ENCODE assay signal across 18 cellular contexts in the genomic region with DNA sequence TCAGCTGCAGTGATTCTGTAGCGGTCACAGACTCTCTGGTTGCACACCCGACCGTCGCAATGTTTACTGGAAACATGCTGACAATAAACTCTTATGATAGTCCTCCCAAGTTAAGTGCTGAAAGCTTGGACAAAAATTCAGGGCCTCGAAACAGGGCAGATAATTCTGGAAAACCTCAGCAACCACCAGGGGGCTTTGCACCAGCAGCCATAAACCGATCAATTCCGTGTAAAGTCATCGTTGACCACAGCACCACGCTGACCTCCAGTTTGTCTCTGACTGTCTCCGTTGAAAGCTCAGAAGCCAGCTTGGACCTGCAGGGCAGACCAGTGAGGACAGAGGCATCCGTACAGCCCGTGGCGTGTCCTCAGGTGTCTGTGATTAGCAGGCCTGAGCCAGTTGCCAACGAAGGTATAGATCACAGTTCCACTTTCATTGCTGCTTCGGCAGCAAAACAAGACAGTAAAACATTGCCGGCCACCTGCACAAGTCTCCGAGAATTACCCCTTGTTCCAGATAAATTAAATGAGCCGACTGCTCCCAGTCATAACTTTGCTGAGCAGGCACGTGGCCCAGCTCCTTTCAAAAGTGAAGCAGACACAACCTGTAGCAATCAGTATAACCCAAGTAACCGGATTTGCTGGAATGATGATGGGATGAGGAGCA.
DNase-seq lines count a peak whose midpoint lies in the region; ATAC-seq and TF ChIP-seq lines count a peak whose summit lies in the region.
"Had no signal": no experiment of that assay in that cellular context is flagged by ENCODE, and none has a peak within 500 bp of the region (broad histone marks: within the 10 kb centered on the region; RNA-seq: fewer than 3 reads in every experiment).

No MANE protein-coding gene starts in this region.

- H3K36me3 ChIP-seq in KMS-11 (ENCODE audit: insufficient read depth) (no peaks in the 10 kb centered on the region), mesendoderm (ENCODE audit: control insufficient read depth, insufficient read depth, low read length) (no peaks in the 10 kb centered on the region), lower lobe of right lung (no peaks in the 10 kb centered on the region)
- H3K36me3 ChIP-seq: breast epithelium, left lung had no signal

- H3K4me3 Mint-ChIP-seq in WTC11 (no peak overlapping the region), Calu3 (ENCODE audit: low read depth, unreplicated experiment) (no peak overlapping the region)
- H3K4me3 Mint-ChIP-seq: activated CD4-positive, alpha-beta T cell treated with anti-CD3 and anti-CD28 coated beads for 36 hours; activated naive CD4-positive, alpha-beta T cell treated with anti-CD3 and anti-CD28 coated beads, Interleukin-2, amount 10 ng/mL, durations not matched to agents 7 days and 5 days; stimulated activated naive CD8-positive, alpha-beta T cell treated with anti-CD3 and anti-CD28 coated beads, Interleukin-15, Interleukin-2, amounts not matched to agents 100 ng/mL and 50 ng/mL, for 24 hours; T-helper 2 cell treated with Interferon-gamma antibody and Interleukin-4, amounts not matched to agents 5 μg/mL and 100 μg/mL, for 36 hours had no signal

- H3K56ac ChIP-seq in mesendoderm (ENCODE audit: low read length): no peak overlapping the region

- H3K79me2 ChIP-seq in KMS-11 (ENCODE audit: insufficient read depth, low read depth) (no peaks in the 10 kb centered on the region), mesendoderm (ENCODE audit: control insufficient read depth, insufficient read depth, low read length) (no peaks in the 10 kb centered on the region)

- no peak overlapping the region for H3K23ac ChIP-seq in mesendoderm (ENCODE audit: low read length)

- no TSS peak for BruUV-seq in Calu3 (replicated peaks; lab: Mats Ljungman, UMichigan)

- H4K8ac ChIP-seq in mesendoderm (ENCODE audit: low read depth, low read length): no peak overlapping the region

- TF ChIP-seq CTCF in KMS-11 (conservative IDR thresholded peaks at IDR 0.05; ENCODE audit: low read depth, low read length): peak; percentile 27; the same call in 1 of the 2 replicates
- TF ChIP-seq CTCF in WTC11 (IDR thresholded peaks at IDR 0.05): no peak; the same call in 1 of the 2 replicates
- TF ChIP-seq CTCF in lower lobe of right lung (IDR thresholded peaks at IDR 0.05): no peak
- no peak for TF ChIP-seq CTCF in Calu3 (IDR thresholded peaks at IDR 0.05; ENCODE audit: unreplicated experiment)
- no peak for TF ChIP-seq CTCF in GM13977 (IDR thresholded peaks at IDR 0.05; ENCODE audit: extremely low read depth, insufficient read depth, missing control alignments)

- H3K4me1 ChIP-seq in KMS-11 (ENCODE audit: low read depth, poor library complexity, severe bottlenecking): no peaks in the 10 kb centered on the region
- no peaks in the 10 kb centered on the region for H3K4me1 ChIP-seq in mesendoderm (ENCODE audit: control insufficient read depth, low read depth, low read length)
- no peaks in the 10 kb centered on the region for H3K4me1 ChIP-seq in lower lobe of right lung
- H3K4me1 ChIP-seq: breast epithelium, left lung had no signal

- DNase-seq in COR-L47 (lab: John Stamatoyannopoulos, UW) (peak; percentile 49), WTC11 (ENCODE audit: low spot score) (no peak), mesendoderm (peak; percentile 13), lower lobe of right lung (no peak), Calu3 (no peak), cortex of kidney (lab: John Stamatoyannopoulos, UW) (no peak), GM13977 (ENCODE audit: low spot score) (no peak)
- DNase-seq: activated CD4-positive, alpha-beta T cell treated with anti-CD3 and anti-CD28 coated beads for 36 hours; activated naive CD4-positive, alpha-beta T cell treated with anti-CD3 and anti-CD28 coated beads, Interleukin-2, amount 10 ng/mL, durations not matched to agents 7 days and 5 days; AML-193; NCI-H2171 treated with DMSO at 0.1 percent for 48 hours; NK-92 treated with Interleukin-12 subunit alpha and Interleukin-12 subunit beta, amount 100 ng/mL, for 24 hours; SHP77 had no signal

- in situ Hi-C loops in GM13977 (cut with MboI; ENCODE audit: low pct_unique_long_range_greater_than_20kb, low sequenced_read_pairs, unreplicated experiment): no loop called here

- no peak overlapping the region for H3K4me2 ChIP-seq in KMS-11
- no peak overlapping the region for H3K4me2 ChIP-seq in mesendoderm (ENCODE audit: low read length)

- no peaks in the 10 kb centered on the region for H3K36me3 Mint-ChIP-seq in WTC11
- H3K36me3 Mint-ChIP-seq in Calu3 (ENCODE audit: insufficient read depth, unreplicated experiment): no peaks in the 10 kb centered on the region
- H3K36me3 Mint-ChIP-seq: activated naive CD4-positive, alpha-beta T cell treated with anti-CD3 and anti-CD28 coated beads, Interleukin-2, amount 10 ng/mL, durations not matched to agents 7 days and 5 days had no signal

- peak; percentile 43; the same call in 1 of the 2 replicates for ATAC-seq in WTC11
- no peak for ATAC-seq in lower lobe of right lung
- ATAC-seq: activated CD4-positive, alpha-beta T cell treated with anti-CD3 and anti-CD28 coated beads for 36 hours; left lung had no signal

- no peak overlapping the region for H3K27ac ChIP-seq in KMS-11
- H3K27ac ChIP-seq in mesendoderm (ENCODE audit: low read depth, low read length): no peak overlapping the region
- no peak overlapping the region for H3K27ac ChIP-seq in lower lobe of right lung
- H3K27ac ChIP-seq: breast epithelium, left lung had no signal

- H3K27ac Mint-ChIP-seq in WTC11 (no peak overlapping the region), Calu3 (ENCODE audit: unreplicated experiment) (no peak overlapping the region)
- H3K27ac Mint-ChIP-seq: activated CD4-positive, alpha-beta T cell treated with anti-CD3 and anti-CD28 coated beads for 36 hours; activated naive CD4-positive, alpha-beta T cell treated with anti-CD3 and anti-CD28 coated beads, Interleukin-2, amount 10 ng/mL, durations not matched to agents 7 days and 5 days; stimulated activated naive CD8-positive, alpha-beta T cell treated with anti-CD3 and anti-CD28 coated beads, Interleukin-15, Interleukin-2, amounts not matched to agents 100 ng/mL and 50 ng/mL, for 24 hours; T-helper 2 cell treated with Interferon-gamma antibody and Interleukin-4, amounts not matched to agents 5 μg/mL and 100 μg/mL, for 36 hours had no signal

- no peak overlapping the region for H2BK5ac ChIP-seq in mesendoderm (ENCODE audit: low read length)

- no peaks in the 10 kb centered on the region for H3K9me3 ChIP-seq in lower lobe of right lung
- H3K9me3 ChIP-seq: breast epithelium, left lung had no signal

- intact Hi-C loops in lower lobe of right lung (cut with DNase I) (no loop called here), Calu3 (cut with micrococcal nuclease; ENCODE audit: unreplicated experiment) (no loop called here)

- H3K27me3 ChIP-seq in KMS-11 (ENCODE audit: insufficient read depth, low read depth) (no peaks in the 10 kb centered on the region), mesendoderm (ENCODE audit: insufficient read depth, low read length, poor library complexity) (no peaks in the 10 kb centered on the region), lower lobe of right lung (ENCODE audit: low read depth) (no peaks in the 10 kb centered on the region)
- H3K27me3 ChIP-seq: breast epithelium, left lung had no signal

- H2AK5ac ChIP-seq in mesendoderm (ENCODE audit: low read length): no peak overlapping the region

- H3K4ac ChIP-seq in mesendoderm (ENCODE audit: low read depth, low read length): no peak overlapping the region

- no peaks in the 10 kb centered on the region for H3K9me3 Mint-ChIP-seq in WTC11
- no peaks in the 10 kb centered on the region for H3K9me3 Mint-ChIP-seq in Calu3 (ENCODE audit: low read depth, unreplicated experiment)
- H3K9me3 Mint-ChIP-seq: stimulated activated naive CD8-positive, alpha-beta T cell treated with anti-CD3 and anti-CD28 coated beads, Interleukin-15, Interleukin-2, amounts not matched to agents 100 ng/mL and 50 ng/mL, for 24 hours had no signal

- H2BK120ac ChIP-seq in mesendoderm (ENCODE audit: low read depth, low read length): no peak overlapping the region

- H4K20me1 ChIP-seq in KMS-11 (ENCODE audit: insufficient read depth): no peaks in the 10 kb centered on the region

- no CpG with 5 or more reads among the region's 20 CpGs for WGBS in mesendoderm (ENCODE audit: extremely low coverage, insufficient coverage, low lambda C conversion rate)

- no peaks in the 10 kb centered on the region for H3K79me1 ChIP-seq in mesendoderm (ENCODE audit: low read length)

- CTCF ChIA-PET in WTC11 (lab: Charles Lee) (interaction anchor here (1.5 to 3.8 kb wide), 3 partner anchors 8 to 95 kb away, joined by 6 to 14 read pairs (median 6); no protein-coding TSS in a partner anchor), Calu3 (lab: Charles Lee) (no interaction called here)

- H3K4me3 ChIP-seq in KMS-11 (IDR thresholded peaks at IDR 0.05; ENCODE audit: insufficient read depth, low read depth, low read length) (no peak overlapping the region), mesendoderm (ENCODE audit: low read length) (no peak overlapping the region), lower lobe of right lung (no peak overlapping the region)
- H3K4me3 ChIP-seq: breast epithelium, left lung had no signal

- POLR2A ChIA-PET in WTC11 (lab: Charles Lee): no interaction called here

- peaks cover 14% of the 10 kb centered on the region; the same call in 1 of the 2 replicates for H3K4me1 Mint-ChIP-seq in WTC11
- H3K4me1 Mint-ChIP-seq in Calu3 (ENCODE audit: low read depth, unreplicated experiment): no peaks in the 10 kb centered on the region
- H3K4me1 Mint-ChIP-seq: activated CD4-positive, alpha-beta T cell treated with anti-CD3 and anti-CD28 coated beads for 36 hours; activated naive CD4-positive, alpha-beta T cell treated with anti-CD3 and anti-CD28 coated beads, Interleukin-2, amount 10 ng/mL, durations not matched to agents 7 days and 5 days had no signal

- no peak overlapping the region for H2AFZ ChIP-seq in KMS-11 (ENCODE audit: low read depth)

- H4K5ac ChIP-seq in mesendoderm (ENCODE audit: low read length): no peak overlapping the region

- no peak overlapping the region for H2BK15ac ChIP-seq in mesendoderm (replicated peaks; ENCODE audit: low read depth)

- H3K27me3 Mint-ChIP-seq in WTC11 (ENCODE audit: low read depth): no peaks in the 10 kb centered on the region
- peaks cover 11% of the 10 kb centered on the region for H3K27me3 Mint-ChIP-seq in Calu3 (ENCODE audit: unreplicated experiment)
- H3K27me3 Mint-ChIP-seq: activated CD4-positive, alpha-beta T cell treated with anti-CD3 and anti-CD28 coated beads for 36 hours; activated naive CD4-positive, alpha-beta T cell treated with anti-CD3 and anti-CD28 coated beads, Interleukin-2, amount 10 ng/mL, durations not matched to agents 7 days and 5 days; stimulated activated naive CD8-positive, alpha-beta T cell treated with anti-CD3 and anti-CD28 coated beads, Interleukin-15, Interleukin-2, amounts not matched to agents 100 ng/mL and 50 ng/mL, for 24 hours had no signal

- no peak overlapping the region for H3K9ac ChIP-seq in KMS-11
- no peak overlapping the region for H3K9ac ChIP-seq in mesendoderm (ENCODE audit: low read length)

- no peak overlapping the region for H3K18ac ChIP-seq in mesendoderm (ENCODE audit: low read length)

TF ChIP-seq in WTC11, 78 proteins besides CTCF, POLR2A, EP300 and RAD21 (continues in another document):
- TF ChIP-seq ELF4 (CRISPR knock-in tag; IDR thresholded peaks at IDR 0.05; ENCODE audit: low read depth): no peak

Comparison
In these comparisons a context has a peak if more than half of its experiments do, and no peak if none do; other contexts are left out.
1. DNase-seq: peak in COR-L47 (single experiment) and mesendoderm (single experiment); none in WTC11 (single experiment), lower lobe of right lung (single experiment), Calu3 (single experiment), cortex of kidney (single experiment) and GM13977 (single experiment).